Comparison of ENCODE assay signal across 23 cellular contexts in genomic region chr13:56110751-56111150, GRCh38.
"Had no signal": no experiment of that assay in that cellular context is flagged by ENCODE, and none has a peak within 500 bp of the region (broad histone marks: within the 10 kb centered on the region; RNA-seq: fewer than 3 reads in every experiment).

No MANE protein-coding gene starts in this region.

- H3K27me3 Mint-ChIP-seq: naive thymus-derived CD4-positive, alpha-beta T cell; stimulated activated memory B cell treated with anti-CD40 and anti-IgM and Interleukin-4, amounts not matched to agents 10 μg/mL and 1 μg/mL and 100 μg/mL, for 72 hours; stimulated activated naive CD8-positive, alpha-beta T cell treated with anti-CD3 and anti-CD28 coated beads, Interleukin-15, amount 100 ng/mL, for 72 hours had no signal

- H3K9me3 Mint-ChIP-seq: nephron progenitor cell had no signal

- H3K4me3 ChIP-seq: coronary artery, esophagus muscularis mucosa, gastroesophageal sphincter, hepatocyte, psoas muscle, right lobe of liver, spleen, testis, tibial nerve, upper lobe of right lung, vagina had no signal

- H3K27me3 ChIP-seq: esophagus muscularis mucosa, gastroesophageal sphincter, hepatocyte, neutrophil, right lobe of liver, spleen, testis, tibial nerve, upper lobe of right lung, vagina had no signal

- H3K36me3 Mint-ChIP-seq: stimulated activated memory B cell treated with anti-CD40 and anti-IgM and Interleukin-4, amounts not matched to agents 10 μg/mL and 1 μg/mL and 100 μg/mL, for 72 hours had no signal

- DNase-seq: effector CD8-positive, alpha-beta T cell; kidney glomerular epithelial cell; naive thymus-derived CD4-positive, alpha-beta T cell; nephron progenitor cell; psoas muscle; retina; right lobe of liver; spleen; stimulated activated CD4-positive, alpha-beta T cell treated with anti-CD3 and anti-CD28 coated beads, Interleukin-15, amount 100 ng/mL, for 24 hours; stimulated activated CD4-positive, alpha-beta T cell treated with anti-CD3 and anti-CD28 coated beads, Interleukin-1b, Interleukin-23, amount 100 ng/mL, for 48 hours; stimulated activated CD4-positive, alpha-beta T cell treated with anti-CD3 and anti-CD28 coated beads, Interleukin-4, amount 100 ng/mL, for 24 hours; stimulated activated naive CD8-positive, alpha-beta T cell treated with anti-CD3 and anti-CD28 coated beads, Interleukin-15, amount 100 ng/mL, for 72 hours; testis; upper lobe of right lung had no signal

- H2AFZ ChIP-seq: hepatocyte had no signal

- H3K36me3 ChIP-seq: esophagus muscularis mucosa, gastroesophageal sphincter, neutrophil, right lobe of liver, spleen, tibial nerve, upper lobe of right lung, vagina had no signal

- H3K27ac Mint-ChIP-seq: naive thymus-derived CD4-positive, alpha-beta T cell; stimulated activated memory B cell treated with anti-CD40 and anti-IgM and Interleukin-4, amounts not matched to agents 10 μg/mL and 1 μg/mL and 100 μg/mL, for 72 hours; stimulated activated naive CD8-positive, alpha-beta T cell treated with anti-CD3 and anti-CD28 coated beads, Interleukin-15, amount 100 ng/mL, for 72 hours had no signal

- H3K4me1 ChIP-seq: esophagus muscularis mucosa, gastroesophageal sphincter, psoas muscle, right lobe of liver, spleen, testis, tibial nerve, upper lobe of right lung, vagina had no signal

- H3K4me2 ChIP-seq: hepatocyte had no signal

- H3K4me3 Mint-ChIP-seq: naive thymus-derived CD4-positive, alpha-beta T cell; nephron progenitor cell; stimulated activated memory B cell treated with anti-CD40 and anti-IgM and Interleukin-4, amounts not matched to agents 10 μg/mL and 1 μg/mL and 100 μg/mL, for 72 hours; stimulated activated naive CD8-positive, alpha-beta T cell treated with anti-CD3 and anti-CD28 coated beads, Interleukin-15, amount 100 ng/mL, for 72 hours had no signal

- H3K79me2 ChIP-seq: hepatocyte had no signal

- H3K4me1 Mint-ChIP-seq: naive thymus-derived CD4-positive, alpha-beta T cell; nephron progenitor cell; stimulated activated memory B cell treated with anti-CD40 and anti-IgM and Interleukin-4, amounts not matched to agents 10 μg/mL and 1 μg/mL and 100 μg/mL, for 72 hours; stimulated activated naive CD8-positive, alpha-beta T cell treated with anti-CD3 and anti-CD28 coated beads, Interleukin-15, amount 100 ng/mL, for 72 hours had no signal

- H3K9me3 ChIP-seq: esophagus muscularis mucosa, gastroesophageal sphincter, neutrophil, psoas muscle, right lobe of liver, testis, tibial nerve, upper lobe of right lung, vagina had no signal

- ATAC-seq: gastroesophageal sphincter; naive thymus-derived CD4-positive, alpha-beta T cell; psoas muscle; right lobe of liver; stimulated activated memory B cell treated with anti-CD40 and anti-IgM and Interleukin-4, amounts not matched to agents 10 μg/mL and 1 μg/mL and 100 μg/mL, for 72 hours; stimulated activated naive CD8-positive, alpha-beta T cell treated with anti-CD3 and anti-CD28 coated beads, Interleukin-15, amount 100 ng/mL, for 72 hours; upper lobe of right lung had no signal

- H3K27ac ChIP-seq: coronary artery, epithelial cell of prostate, esophagus muscularis mucosa, gastroesophageal sphincter, hepatocyte, neutrophil, psoas muscle, right lobe of liver, spleen, testis, tibial nerve, upper lobe of right lung, vagina had no signal
